28 cellular contexts compared by ENCODE assay signal in genomic region chr1:37294514-37294913, GRCh38.
"Had no signal": no experiment of that assay in that cellular context is flagged by ENCODE, and none has a peak within 500 bp of the region (broad histone marks: within the 10 kb centered on the region; RNA-seq: fewer than 3 reads in every experiment).

No MANE protein-coding gene starts in this region.

- H3K9me3 Mint-ChIP-seq: activated CD4-positive, alpha-beta memory T cell treated with anti-CD3 and anti-CD28 coated beads for 36 hours; activated CD4-positive, alpha-beta T cell treated with anti-CD3 and anti-CD28 coated beads, Interleukin-2, amount 10 ng/mL, durations not matched to agents 7 days and 5 days; activated naive CD4-positive, alpha-beta T cell treated with anti-CD3 and anti-CD28 coated beads, Interleukin-2, amount 50 U/mL, for 72 hours; activated naive CD8-positive, alpha-beta T cell treated with anti-CD3 and anti-CD28 coated beads, Interleukin-2, amount 50 U/mL, for 24 hours; activated T-cell treated with anti-CD3 and anti-CD28 coated beads, Interleukin-2, amount 50 U/mL, for 4 hours; T-helper 1 cell treated with Interleukin-12 subunit alpha and Interleukin-12 subunit beta and Interleukin-4 antibody, amounts not matched to agents 30 μg/mL and 1 μg/mL, for 36 hours; WTC11 had no signal

- H3K4me3 Mint-ChIP-seq: activated CD4-positive, alpha-beta memory T cell treated with anti-CD3 and anti-CD28 coated beads for 36 hours; activated CD4-positive, alpha-beta T cell treated with anti-CD3 and anti-CD28 coated beads, Interleukin-2, amount 10 ng/mL, durations not matched to agents 7 days and 5 days; activated naive CD8-positive, alpha-beta T cell treated with anti-CD3 and anti-CD28 coated beads, Interleukin-2, amount 50 U/mL, for 24 hours; activated T-cell treated with anti-CD3 and anti-CD28 coated beads, Interleukin-2, amount 50 U/mL, for 4 hours; T-helper 1 cell treated with Interleukin-12 subunit alpha and Interleukin-12 subunit beta and Interleukin-4 antibody, amounts not matched to agents 30 μg/mL and 1 μg/mL, for 36 hours; WTC11 had no signal

- H3K4me1 Mint-ChIP-seq: activated CD4-positive, alpha-beta T cell treated with anti-CD3 and anti-CD28 coated beads, Interleukin-2, amount 10 ng/mL, durations not matched to agents 7 days and 5 days had no signal

- H3K4me3 ChIP-seq: K562 had no signal

- H3K27ac ChIP-seq: brain microvascular endothelial cell had no signal

- DNase-seq: activated CD4-positive, alpha-beta memory T cell treated with anti-CD3 and anti-CD28 coated beads for 36 hours; activated CD4-positive, alpha-beta T cell treated with anti-CD3 and anti-CD28 coated beads, Interleukin-2, amount 10 ng/mL, durations not matched to agents 7 days and 5 days; activated CD4-positive, CD25-positive, alpha-beta regulatory T cell treated with anti-CD3 and anti-CD28 coated beads, Interleukin-2, amount 50 U/mL, for 72 hours; activated CD8-positive, alpha-beta memory T cell treated with anti-CD3 and anti-CD28 coated beads for 24 hours; activated effector memory CD4-positive, alpha-beta T cell treated with anti-CD3 and anti-CD28 coated beads, Interleukin-2, amount 50 U/mL, for 16 hours; activated naive CD4-positive, alpha-beta T cell treated with Interleukin-2 at 50 U/mL for 16 hours; activated naive CD8-positive, alpha-beta T cell treated with anti-CD3 and anti-CD28 coated beads, Interleukin-2, amount 50 U/mL, for 24 hours; activated T-cell treated with anti-CD3 and anti-CD28 coated beads, Interleukin-2, amount 50 U/mL, for 4 hours; amniotic stem cell; brain microvascular endothelial cell; cerebellar nuclear complex; Karpas-422; MM.1S; NCI-H1105; NCI-H1436; NCI-H187 treated with DMSO at 0.1 percent for 48 hours; NCI-H2081 treated with DMSO at 0.1 percent for 48 hours; NCI-H226; NCI-H526 treated with DMSO at 0.1 percent for 48 hours; NCI-H82; PC-3; SHP77 treated with DMSO at 0.1 percent for 48 hours had no signal

- H3K36me3 ChIP-seq: brain microvascular endothelial cell had no signal

- H3K36me3 Mint-ChIP-seq: activated CD4-positive, alpha-beta memory T cell treated with anti-CD3 and anti-CD28 coated beads for 36 hours; activated naive CD4-positive, alpha-beta T cell treated with anti-CD3 and anti-CD28 coated beads, Interleukin-2, amount 50 U/mL, for 72 hours; WTC11 had no signal

- H3K27me3 ChIP-seq: brain microvascular endothelial cell had no signal

- FAIRE-seq: astrocyte, K562, RCC 7860 had no signal

- H3K27ac Mint-ChIP-seq: activated CD4-positive, alpha-beta memory T cell treated with anti-CD3 and anti-CD28 coated beads for 36 hours; activated CD4-positive, alpha-beta T cell treated with anti-CD3 and anti-CD28 coated beads, Interleukin-2, amount 10 ng/mL, durations not matched to agents 7 days and 5 days; activated naive CD4-positive, alpha-beta T cell treated with anti-CD3 and anti-CD28 coated beads, Interleukin-2, amount 50 U/mL, for 72 hours; activated naive CD8-positive, alpha-beta T cell treated with anti-CD3 and anti-CD28 coated beads, Interleukin-2, amount 50 U/mL, for 24 hours; T-helper 1 cell treated with Interleukin-12 subunit alpha and Interleukin-12 subunit beta and Interleukin-4 antibody, amounts not matched to agents 30 μg/mL and 1 μg/mL, for 36 hours; WTC11 had no signal
